Comparison of ENCODE assay signal across 2 cellular contexts in the genomic region with DNA sequence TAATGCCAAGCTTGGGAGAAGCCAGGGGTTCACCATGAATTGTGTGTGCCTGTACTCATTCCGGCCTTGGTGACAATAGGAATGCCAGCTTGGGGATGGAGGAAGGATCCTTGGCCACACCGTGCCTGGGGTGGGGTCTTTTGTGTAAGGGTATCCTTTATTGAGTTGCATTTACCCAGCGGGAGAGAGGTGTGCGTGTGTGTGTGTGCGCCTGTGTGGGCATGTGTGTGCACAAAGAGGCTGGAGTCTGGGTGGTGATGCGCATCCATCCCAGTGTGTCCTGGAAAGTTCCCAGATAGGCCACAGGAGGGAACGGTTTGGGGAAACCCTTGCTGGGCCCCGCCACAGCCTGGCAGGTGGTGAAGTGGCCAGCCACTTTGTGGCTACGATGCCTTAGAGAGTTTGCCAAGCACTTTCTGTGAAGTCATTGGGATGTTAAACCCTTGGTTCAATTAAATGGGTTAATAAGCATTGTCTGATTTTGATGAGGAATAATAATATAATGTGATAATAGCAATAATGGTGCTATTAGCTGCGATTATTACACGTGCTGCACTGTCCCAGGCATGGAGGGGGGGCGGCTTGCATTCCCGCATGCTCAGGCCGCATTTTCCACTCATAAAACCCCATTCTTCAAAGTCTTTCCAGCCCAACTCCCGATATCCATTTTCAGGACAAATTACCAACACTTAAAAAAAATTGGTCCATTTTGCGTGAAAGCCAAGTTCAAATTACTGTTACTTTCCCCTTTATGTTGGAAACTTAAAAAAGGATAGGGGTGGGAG.
TF ChIP-seq lines count a peak whose summit lies in the region.

No MANE protein-coding gene starts in this region.

TF ChIP-seq in A549, 52 proteins besides CTCF, POLR2A, EP300 and RAD21:
- no peak for TF ChIP-seq NFE2L2 (conservative IDR thresholded peaks at IDR 0.05; ENCODE audit: low read length)
- no peak for TF ChIP-seq CBX2 (IDR thresholded peaks at IDR 0.05; ENCODE audit: borderline replicate concordance, low read depth)
- no peak for TF ChIP-seq JUN (IDR thresholded peaks at IDR 0.05)
- TF ChIP-seq, protein P1, sequence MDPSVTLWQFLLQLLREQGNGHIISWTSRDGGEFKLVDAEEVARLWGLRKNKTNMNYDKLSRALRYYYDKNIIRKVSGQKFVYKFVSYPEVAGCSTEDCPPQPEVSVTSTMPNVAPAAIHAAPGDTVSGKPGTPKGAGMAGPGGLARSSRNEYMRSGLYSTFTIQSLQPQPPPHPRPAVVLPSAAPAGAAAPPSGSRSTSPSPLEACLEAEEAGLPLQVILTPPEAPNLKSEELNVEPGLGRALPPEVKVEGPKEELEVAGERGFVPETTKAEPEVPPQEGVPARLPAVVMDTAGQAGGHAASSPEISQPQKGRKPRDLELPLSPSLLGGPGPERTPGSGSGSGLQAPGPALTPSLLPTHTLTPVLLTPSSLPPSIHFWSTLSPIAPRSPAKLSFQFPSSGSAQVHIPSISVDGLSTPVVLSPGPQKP (IDR thresholded peaks at IDR 0.05; ENCODE audit: low read depth, low read length), result no peak
- no peak for TF ChIP-seq ZFP36 (IDR thresholded peaks at IDR 0.05; ENCODE audit: borderline replicate concordance, partially characterized antibody)
- no peak for TF ChIP-seq SMC3 (IDR thresholded peaks at IDR 0.05)

TF ChIP-seq in H1, 55 proteins besides CTCF, POLR2A, EP300 and RAD21:
- TF ChIP-seq EZH2 (IDR thresholded peaks at IDR 0.05; ENCODE audit: low read depth, low read length, severe bottlenecking), result no peak
- TF ChIP-seq TEAD4 (IDR thresholded peaks at IDR 0.05; ENCODE audit: low read depth, low read length), result no peak
- TF ChIP-seq POLR2AphosphoS5 (IDR thresholded peaks at IDR 0.05; ENCODE audit: low read depth, low read length), result no peak
- TF ChIP-seq KDM1A (IDR thresholded peaks at IDR 0.05; ENCODE audit: borderline replicate concordance, low read length), result no peak
- no peak for TF ChIP-seq KDM5A (IDR thresholded peaks at IDR 0.05; ENCODE audit: low read length)
- TF ChIP-seq NANOG (IDR thresholded peaks at IDR 0.05; ENCODE audit: insufficient read depth, low read depth, low read length, poor library complexity, severe bottlenecking), result no peak
- no peak for TF ChIP-seq FOSL1 (IDR thresholded peaks at IDR 0.05; ENCODE audit: insufficient read depth, low read depth, low read length)
- no peak for TF ChIP-seq YY1 (IDR thresholded peaks at IDR 0.05; ENCODE audit: low read depth, low read length)
- no peak for TF ChIP-seq ZNF274 (IDR thresholded peaks at IDR 0.05; ENCODE audit: borderline replicate concordance, extremely low read depth, low read length)
- no peak for TF ChIP-seq RXRA (IDR thresholded peaks at IDR 0.05; ENCODE audit: insufficient read depth, low read depth, low read length)
- TF ChIP-seq HDAC6 (IDR thresholded peaks at IDR 0.05; ENCODE audit: low read depth, low read length), result no peak
- TF ChIP-seq SRF (IDR thresholded peaks at IDR 0.05; ENCODE audit: low read depth, low read length), result no peak
- TF ChIP-seq CHD2 (IDR thresholded peaks at IDR 0.05; ENCODE audit: low read length), result no peak
